In the genomic region with DNA sequence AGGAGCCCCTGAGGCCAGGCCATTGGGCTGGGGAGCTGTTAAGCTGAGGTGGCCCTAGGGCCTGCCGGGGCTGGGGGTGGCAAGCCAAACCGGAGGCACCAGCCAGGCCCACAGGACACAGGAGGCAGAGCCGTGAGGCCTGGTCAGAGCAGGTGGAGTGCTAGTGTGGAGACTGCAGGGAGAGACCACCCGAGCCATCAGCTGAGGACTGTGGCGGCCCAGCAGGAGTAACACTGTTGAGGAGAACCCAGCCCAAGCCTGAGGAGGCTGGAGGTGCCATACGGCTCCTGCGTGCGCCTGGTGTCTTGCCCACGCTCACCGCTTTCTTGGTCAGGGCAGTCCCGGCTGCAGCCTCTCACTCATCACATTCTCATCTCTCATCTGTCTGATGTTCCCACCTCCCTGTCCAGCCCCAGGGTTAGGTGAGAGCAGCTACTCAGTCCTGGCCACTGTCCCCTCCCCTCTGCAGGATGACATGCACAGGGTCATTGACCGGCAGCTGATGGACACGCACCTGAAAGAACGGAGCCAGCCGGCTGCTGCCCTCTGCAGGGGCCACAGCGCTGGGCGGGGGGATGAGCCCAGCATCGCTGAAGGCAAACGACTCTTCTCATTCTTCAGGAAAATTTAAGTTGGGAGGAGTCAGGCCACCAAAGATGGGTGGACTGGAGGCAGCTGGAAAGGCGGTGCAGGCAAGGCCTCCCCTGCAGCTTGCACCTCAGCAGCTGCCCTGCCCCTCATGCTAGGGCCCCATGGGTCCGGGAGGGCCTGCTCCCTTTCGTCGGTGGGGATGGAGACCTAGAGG, we compare ENCODE assay signal across 1 cellular context.
TF ChIP-seq lines count a peak whose summit lies in the region.

No MANE protein-coding gene starts in this region.

TF ChIP-seq in A549, 52 proteins besides CTCF, POLR2A, EP300 and RAD21 (continued from another document):
- TF ChIP-seq, protein P1, sequence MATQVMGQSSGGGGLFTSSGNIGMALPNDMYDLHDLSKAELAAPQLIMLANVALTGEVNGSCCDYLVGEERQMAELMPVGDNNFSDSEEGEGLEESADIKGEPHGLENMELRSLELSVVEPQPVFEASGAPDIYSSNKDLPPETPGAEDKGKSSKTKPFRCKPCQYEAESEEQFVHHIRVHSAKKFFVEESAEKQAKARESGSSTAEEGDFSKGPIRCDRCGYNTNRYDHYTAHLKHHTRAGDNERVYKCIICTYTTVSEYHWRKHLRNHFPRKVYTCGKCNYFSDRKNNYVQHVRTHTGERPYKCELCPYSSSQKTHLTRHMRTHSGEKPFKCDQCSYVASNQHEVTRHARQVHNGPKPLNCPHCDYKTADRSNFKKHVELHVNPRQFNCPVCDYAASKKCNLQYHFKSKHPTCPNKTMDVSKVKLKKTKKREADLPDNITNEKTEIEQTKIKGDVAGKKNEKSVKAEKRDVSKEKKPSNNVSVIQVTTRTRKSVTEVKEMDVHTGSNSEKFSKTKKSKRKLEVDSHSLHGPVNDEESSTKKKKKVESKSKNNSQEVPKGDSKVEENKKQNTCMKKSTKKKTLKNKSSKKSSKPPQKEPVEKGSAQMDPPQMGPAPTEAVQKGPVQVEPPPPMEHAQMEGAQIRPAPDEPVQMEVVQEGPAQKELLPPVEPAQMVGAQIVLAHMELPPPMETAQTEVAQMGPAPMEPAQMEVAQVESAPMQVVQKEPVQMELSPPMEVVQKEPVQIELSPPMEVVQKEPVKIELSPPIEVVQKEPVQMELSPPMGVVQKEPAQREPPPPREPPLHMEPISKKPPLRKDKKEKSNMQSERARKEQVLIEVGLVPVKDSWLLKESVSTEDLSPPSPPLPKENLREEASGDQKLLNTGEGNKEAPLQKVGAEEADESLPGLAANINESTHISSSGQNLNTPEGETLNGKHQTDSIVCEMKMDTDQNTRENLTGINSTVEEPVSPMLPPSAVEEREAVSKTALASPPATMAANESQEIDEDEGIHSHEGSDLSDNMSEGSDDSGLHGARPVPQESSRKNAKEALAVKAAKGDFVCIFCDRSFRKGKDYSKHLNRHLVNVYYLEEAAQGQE (IDR thresholded peaks at IDR 0.05), result no peak
- TF ChIP-seq ZSCAN20 (CRISPR knock-in tag; IDR thresholded peaks at IDR 0.05) (no peak), JUNB (IDR thresholded peaks at IDR 0.05) (no peak), GATA3 (IDR thresholded peaks at IDR 0.05; ENCODE audit: borderline replicate concordance) (no peak), FOSB (CRISPR knock-in tag; IDR thresholded peaks at IDR 0.05) (no peak), MAZ (IDR thresholded peaks at IDR 0.05; ENCODE audit: borderline replicate concordance, low read depth, low read length) (no peak), NFE2L2 (conservative IDR thresholded peaks at IDR 0.05; ENCODE audit: low read length) (no peak), HOXB13 (CRISPR knock-in tag; IDR thresholded peaks at IDR 0.05; ENCODE audit: low read depth) (no peak)
- TF ChIP-seq, protein P2, sequence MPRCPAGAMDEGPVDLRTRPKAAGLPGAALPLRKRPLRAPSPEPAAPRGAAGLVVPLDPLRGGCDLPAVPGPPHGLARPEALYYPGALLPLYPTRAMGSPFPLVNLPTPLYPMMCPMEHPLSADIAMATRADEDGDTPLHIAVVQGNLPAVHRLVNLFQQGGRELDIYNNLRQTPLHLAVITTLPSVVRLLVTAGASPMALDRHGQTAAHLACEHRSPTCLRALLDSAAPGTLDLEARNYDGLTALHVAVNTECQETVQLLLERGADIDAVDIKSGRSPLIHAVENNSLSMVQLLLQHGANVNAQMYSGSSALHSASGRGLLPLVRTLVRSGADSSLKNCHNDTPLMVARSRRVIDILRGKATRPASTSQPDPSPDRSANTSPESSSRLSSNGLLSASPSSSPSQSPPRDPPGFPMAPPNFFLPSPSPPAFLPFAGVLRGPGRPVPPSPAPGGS (IDR thresholded peaks at IDR 0.05), result no peak
